25 cellular contexts compared by ENCODE assay signal in the genomic region with DNA sequence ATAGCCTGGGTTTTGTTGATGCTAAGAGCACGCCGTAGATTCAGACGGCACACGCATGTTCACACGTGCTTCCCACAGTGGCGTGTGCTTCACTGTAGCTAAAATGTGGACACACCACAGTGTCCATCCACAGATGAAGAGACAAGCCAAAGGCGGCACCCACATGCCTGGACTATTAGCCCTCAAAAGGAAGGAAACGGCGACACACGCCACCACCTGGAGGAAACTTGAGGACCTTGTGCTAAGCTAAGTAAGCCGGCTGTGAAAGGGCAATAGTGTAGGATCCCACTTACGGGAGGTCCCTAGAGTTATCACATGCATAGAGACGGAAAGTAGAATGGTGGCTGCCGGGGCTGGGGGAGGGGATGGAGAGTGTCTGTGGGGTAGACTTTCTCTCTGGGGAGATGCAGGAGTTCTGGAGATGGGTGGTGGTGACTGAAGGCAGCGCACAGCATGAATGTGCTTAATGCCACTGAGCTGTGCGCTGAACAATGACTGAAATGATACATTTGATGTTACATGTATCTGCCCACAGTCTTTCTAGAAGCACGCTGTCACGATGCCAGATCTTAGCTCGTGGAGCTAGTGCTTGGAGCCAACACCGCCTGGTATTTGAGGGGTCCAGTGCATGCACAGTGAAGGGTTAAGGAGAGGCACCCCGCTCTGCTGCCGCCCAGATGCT.
DNase-seq lines count a peak whose midpoint lies in the region; TF ChIP-seq lines count a peak whose summit lies in the region.
"Had no signal": no experiment of that assay in that cellular context is flagged by ENCODE, and none has a peak within 500 bp of the region (broad histone marks: within the 10 kb centered on the region; RNA-seq: fewer than 3 reads in every experiment).

No MANE protein-coding gene starts in this region.

- DNase-seq in NCI-H1436 treated with DMSO at 0.1 percent for 48 hours (lab: John Stamatoyannopoulos, UW) (peak; percentile 44), coronary artery (ENCODE audit: low spot score) (no peak), stomach (no peak), NCI-H69 (lab: John Stamatoyannopoulos, UW) (no peak), NCI-H2227 (lab: John Stamatoyannopoulos, UW; ENCODE audit: unreplicated experiment) (no peak), NCI-H2107 (lab: John Stamatoyannopoulos, UW) (no peak)
- DNase-seq: activated CD4-positive, alpha-beta T cell treated with anti-CD3 and anti-CD28 coated beads, Interleukin-2, amount 10 ng/mL, durations not matched to agents 24 days and 14 days; activated CD8-positive, alpha-beta memory T cell treated with anti-CD3 and anti-CD28 coated beads for 24 hours; activated T-cell treated with anti-CD3 and anti-CD28 coated beads for 4 hours; caudate nucleus; CD8-positive, alpha-beta T cell; cortex of kidney; effector memory CD8-positive, alpha-beta T cell; GOT3; immature natural killer cell; NCI-H1092; NCI-H2029 treated with DMSO at 0.1 percent for 48 hours; NCI-H226; NCI-H526 treated with DMSO at 0.1 percent for 48 hours; SHP77; stimulated activated CD4-positive, alpha-beta T cell treated with anti-CD3 and anti-CD28 coated beads, Interleukin-12 subunit alpha, Interleukin-12 subunit beta, amount 100 ng/mL, for 4 hours; stimulated activated CD4-positive, alpha-beta T cell treated with anti-CD3 and anti-CD28 coated beads, Interleukin-4, amount 100 ng/mL, for 1 hour had no signal

- peak overlapping the region; percentile 87; the same call in 1 of the 2 replicates for H3K9ac ChIP-seq in BLaER1
- H3K9ac ChIP-seq: parathyroid adenoma had no signal

- no peak for TF ChIP-seq EP300 in stomach (IDR thresholded peaks at IDR 0.05)

- intact Hi-C loops in stomach (cut with DNase I; ENCODE audit: low total_unique reads): no loop called here

- no peak for TF ChIP-seq CTCF in coronary artery (IDR thresholded peaks at IDR 0.05)
- no peak for TF ChIP-seq CTCF in stomach (IDR thresholded peaks at IDR 0.05)

- H3K4me2 ChIP-seq in BLaER1: peak overlapping the region; percentile 97

- WGBS in stomach, 5 donors: 75 to 81% (median 80%) methylated on average over 16 to 22 of the region's 22 CpGs

- no peaks in the 10 kb centered on the region for H4K20me1 ChIP-seq in BLaER1

- H3K27me3 ChIP-seq in BLaER1 (0 out of 2 replicates have a peak, but pooled peaks cover 8% of the 10 kb centered on the region), stomach (peaks cover 0 to 18% (median 0%) of the 10 kb centered on the region in 3 donors)

- peak overlapping the region; percentile 97 for H3K27ac ChIP-seq in BLaER1
- H3K27ac ChIP-seq in coronary artery: peak overlapping the region; percentile 93 to 97
- H3K27ac ChIP-seq in stomach: peak overlapping the region; percentile 86 to 93 (median 89)
- H3K27ac ChIP-seq: parathyroid adenoma, VCaP had no signal

- H3K4me3 ChIP-seq in BLaER1 (peak overlapping the region; percentile 60; the same call in 1 of the 2 replicates), coronary artery (peak overlapping the region; percentile 26), stomach (no peak overlapping the region)

- no peaks in the 10 kb centered on the region for H3K36me3 ChIP-seq in BLaER1
- no peaks in the 10 kb centered on the region for H3K36me3 ChIP-seq in stomach

- H3K9me3 ChIP-seq in BLaER1 (peaks cover 5% of the 10 kb centered on the region; the same call in 1 of the 2 replicates), stomach (no peaks in the 10 kb centered on the region)

- H3K4me1 ChIP-seq in BLaER1: peaks cover 72% of the 10 kb centered on the region
- H3K4me1 ChIP-seq in stomach: peaks cover 66 to 78% (median 74%) of the 10 kb centered on the region in 4 donors

- TF ChIP-seq POLR2A in stomach (IDR thresholded peaks at IDR 0.05): no peak

Comparison
In these comparisons a context has a peak if more than half of its experiments do, and no peak if none do; other contexts are left out.
1. H3K4me3 ChIP-seq: peak in BLaER1 (single experiment) and coronary artery (single experiment); none in stomach (0 of 4).
2. Peak in every context shown above with its lines, with median percentiles within 50 percentile points of each other: H3K27ac ChIP-seq.